8 cellular contexts compared by ENCODE assay signal in genomic region chr17:68509151-68510057, GRCh38. TPM values are rescaled to one million over a fixed set of nuclear protein-coding genes. Genes with fewer than 3 reads are reported as not detected.
DNase-seq lines count a peak whose midpoint lies in the region; ATAC-seq and TF ChIP-seq lines count a peak whose summit lies in the region.

No MANE protein-coding gene starts in this region.

- TF ChIP-seq CTCF in A673 (conservative IDR thresholded peaks at IDR 0.05; ENCODE audit: low read depth, low read length) = no peak

- H3K4me1 ChIP-seq in A673 (ENCODE audit: insufficient read depth, low read length, poor library complexity, severe bottlenecking) = peaks cover 3% of the 10 kb centered on the region

- no peak overlapping the region for H3K4me3 ChIP-seq in A673 (ENCODE audit: low read depth, low read length, poor library complexity, severe bottlenecking)

- H3K27ac ChIP-seq in A673 (ENCODE audit: low read depth, low read length, poor library complexity, severe bottlenecking) = no peak overlapping the region

- DNase-seq in A673 (ENCODE audit: low spot score) (peak; percentile 14), KBM-7 (peak; percentile 60), left kidney (ENCODE audit: low read depth, low spot score) (peak; percentile 81), NCI-H1694 (lab: John Stamatoyannopoulos, UW) (no peak), glomerular visceral epithelial cell (ENCODE audit: extremely low spot score) (no peak)
- no peak for DNase-seq in activated CD8-positive, alpha-beta memory T cell treated with anti-CD3 and anti-CD28 coated beads for 24 hours

- H3K4me3 Mint-ChIP-seq in T-helper 1 cell treated with Interleukin-12 subunit alpha and Interleukin-12 subunit beta and Interleukin-4 antibody, amounts not matched to agents 30 μg/mL and 1 μg/mL, for 36 hours = peak overlapping the region; percentile 45

- no peaks in the 10 kb centered on the region for H3K27me3 ChIP-seq in A673 (replicated peaks; ENCODE audit: insufficient read depth, low read depth, low read length, poor library complexity)

- no peaks in the 10 kb centered on the region for H3K9me3 ChIP-seq in A673 (ENCODE audit: low read depth, low read length, poor library complexity, severe bottlenecking)

- peak overlapping the region; percentile 42 for H3K27ac Mint-ChIP-seq in T-helper 1 cell treated with Interleukin-12 subunit alpha and Interleukin-12 subunit beta and Interleukin-4 antibody, amounts not matched to agents 30 μg/mL and 1 μg/mL, for 36 hours

- ATAC-seq in HG03097 (IDR thresholded peaks at IDR 0.05; ENCODE audit: low FRiP score, unreplicated experiment) = no peak

- CTCF ChIA-PET in A673 (lab: Charles Lee) = no interaction called here

- H3K9me3 Mint-ChIP-seq in T-helper 1 cell treated with Interleukin-12 subunit alpha and Interleukin-12 subunit beta and Interleukin-4 antibody, amounts not matched to agents 30 μg/mL and 1 μg/mL, for 36 hours = peaks cover 1% of the 10 kb centered on the region

- H3K36me3 ChIP-seq in A673 (ENCODE audit: insufficient read depth, low read length, poor library complexity, severe bottlenecking) = peaks cover under 1% of the 10 kb centered on the region

- in situ Hi-C loops in KBM-7 (cut with MboI; ENCODE audit: low pct_unique_long_range_greater_than_20kb, low sequenced_read_pairs) = no loop called here

- POLR2A ChIA-PET in A673 (lab: Charles Lee; ENCODE audit: low non-redundant PET) = no interaction called here

- no peaks in the 10 kb centered on the region for H3K27me3 Mint-ChIP-seq in T-helper 1 cell treated with Interleukin-12 subunit alpha and Interleukin-12 subunit beta and Interleukin-4 antibody, amounts not matched to agents 30 μg/mL and 1 μg/mL, for 36 hours (ENCODE audit: low read depth)

- no TSS peak for BruUV-seq in A673 (replicated peaks; lab: Mats Ljungman, UMichigan)

- intact Hi-C loops in A673 (cut with micrococcal nuclease; ENCODE audit: unreplicated experiment) = no loop called here

- peaks cover 47% of the 10 kb centered on the region for H3K4me1 Mint-ChIP-seq in T-helper 1 cell treated with Interleukin-12 subunit alpha and Interleukin-12 subunit beta and Interleukin-4 antibody, amounts not matched to agents 30 μg/mL and 1 μg/mL, for 36 hours (ENCODE audit: low read depth)

- H3K36me3 Mint-ChIP-seq in T-helper 1 cell treated with Interleukin-12 subunit alpha and Interleukin-12 subunit beta and Interleukin-4 antibody, amounts not matched to agents 30 μg/mL and 1 μg/mL, for 36 hours (ENCODE audit: low read depth) = peaks cover 5% of the 10 kb centered on the region

RNA-seq across cellular contexts. Expression of gene PRKAR1A, which starts 2.8 kb away (rescaled TPM):
- 168 and 183 TPM in 2 replicates for total RNA-seq in A673 (2021)

RNA-seq across cellular contexts. Expression of gene WIPI1, which starts 52.1 kb away (rescaled TPM):
- total RNA-seq in A673 (2021) = 0.43 and 1.2 TPM in 2 replicates

Comparison
In these comparisons a context has a peak if more than half of its experiments do, and no peak if none do; other contexts are left out.
1. DNase-seq: peak in A673 (single experiment), KBM-7 (single experiment) and left kidney (single experiment); none in NCI-H1694 (single experiment), activated CD8-positive, alpha-beta memory T cell treated with anti-CD3 and anti-CD28 coated beads for 24 hours (single experiment) and glomerular visceral epithelial cell (single experiment).